Comparison of ENCODE assay signal across 14 cellular contexts in the genomic region with DNA sequence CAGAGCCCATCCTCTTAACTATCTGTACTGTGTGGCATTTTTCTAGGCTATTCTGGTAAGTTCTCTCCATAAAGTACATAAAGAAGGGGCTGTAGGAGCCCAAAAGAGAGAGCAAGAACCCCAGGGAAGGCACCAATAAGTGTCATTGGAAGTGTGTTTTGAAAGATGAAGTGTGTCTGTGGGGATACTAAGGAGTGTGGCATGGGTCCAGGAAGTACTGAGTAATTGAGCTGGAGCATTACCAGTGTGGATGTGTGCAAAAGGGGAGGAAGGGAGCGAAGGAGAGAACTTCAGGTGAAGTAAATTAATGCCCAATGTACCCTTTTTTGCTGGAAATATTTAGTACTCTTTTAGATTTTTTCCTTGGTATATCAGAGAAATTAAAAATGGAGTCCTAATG.
DNase-seq lines count a peak whose midpoint lies in the region; TF ChIP-seq lines count a peak whose summit lies in the region.
"Had no signal": no experiment of that assay in that cellular context is flagged by ENCODE, and none has a peak within 500 bp of the region (broad histone marks: within the 10 kb centered on the region; RNA-seq: fewer than 3 reads in every experiment).

No MANE protein-coding gene starts in this region.

- peak overlapping the region; percentile 14 for H3K27ac ChIP-seq in effector memory CD4-positive, alpha-beta T cell (ENCODE audit: insufficient read depth, low read length, poor library complexity, severe bottlenecking)
- no peak overlapping the region for H3K27ac ChIP-seq in neural progenitor cell
- H3K27ac ChIP-seq: colonic mucosa, tibial artery had no signal

- DNase-seq in Daoy (ENCODE audit: low read depth) (peak; percentile 70), NCI-H69 (lab: John Stamatoyannopoulos, UW) (peak; percentile 39), neural progenitor cell (ENCODE audit: low spot score) (no peak), islet precursor cell (no peak), KG1 (lab: John Stamatoyannopoulos, UW) (no peak), NCI-H1417 treated with DMSO at 0.1 percent for 48 hours (lab: John Stamatoyannopoulos, UW) (no peak), SKM-1 (lab: John Stamatoyannopoulos, UW; ENCODE audit: unreplicated experiment) (no peak)
- no peak for DNase-seq in effector memory CD4-positive, alpha-beta T cell
- DNase-seq: activated CD4-positive, CD25-positive, alpha-beta regulatory T cell; colonic mucosa; left colon; NCI-H524; small intestine had no signal

- H3K9me3 Mint-ChIP-seq in neural progenitor cell: no peaks in the 10 kb centered on the region

- H3K27me3 ChIP-seq in effector memory CD4-positive, alpha-beta T cell (replicated peaks; ENCODE audit: control insufficient read depth, insufficient read depth, low read length, poor library complexity, severe bottlenecking): no peaks in the 10 kb centered on the region
- no peaks in the 10 kb centered on the region for H3K27me3 ChIP-seq in neural progenitor cell
- H3K27me3 ChIP-seq: colonic mucosa, tibial artery had no signal

- H4K20me1 ChIP-seq in neural progenitor cell (ENCODE audit: low read depth): no peaks in the 10 kb centered on the region

- H3K4me3 Mint-ChIP-seq in neural progenitor cell: no peak overlapping the region

- no peak overlapping the region for H3K9ac ChIP-seq in neural progenitor cell

- no peak overlapping the region for H3K4me2 ChIP-seq in neural progenitor cell

- no peak for TF ChIP-seq CTCF in neural progenitor cell (IDR thresholded peaks at IDR 0.05)

- no peaks in the 10 kb centered on the region for H3F3A ChIP-seq in neural progenitor cell (ENCODE audit: low read depth)

- peaks cover 4% of the 10 kb centered on the region for H3K36me3 Mint-ChIP-seq in neural progenitor cell

- no peaks in the 10 kb centered on the region for H3K4me1 Mint-ChIP-seq in neural progenitor cell

- H3K27me3 Mint-ChIP-seq in neural progenitor cell (ENCODE audit: insufficient read depth, low read depth): no peaks in the 10 kb centered on the region

- H3K4me1 ChIP-seq in effector memory CD4-positive, alpha-beta T cell (ENCODE audit: control insufficient read depth, insufficient read depth, low read length, poor library complexity, severe bottlenecking): peaks cover 23% of the 10 kb centered on the region
- H3K4me1 ChIP-seq in neural progenitor cell: no peaks in the 10 kb centered on the region
- H3K4me1 ChIP-seq: colonic mucosa had no signal

- no peak overlapping the region for H2AFZ ChIP-seq in neural progenitor cell (replicated peaks)

- H3K27ac Mint-ChIP-seq in neural progenitor cell: peak overlapping the region; percentile 9

- H3K9me3 ChIP-seq in effector memory CD4-positive, alpha-beta T cell (ENCODE audit: control insufficient read depth, low read length): no peaks in the 10 kb centered on the region
- no peaks in the 10 kb centered on the region for H3K9me3 ChIP-seq in neural progenitor cell (ENCODE audit: low read depth)
- H3K9me3 ChIP-seq: colonic mucosa, tibial artery had no signal

- H3K79me2 ChIP-seq in neural progenitor cell (ENCODE audit: low read depth): peaks cover 8% of the 10 kb centered on the region

- no peak overlapping the region for H3K4me3 ChIP-seq in effector memory CD4-positive, alpha-beta T cell (ENCODE audit: insufficient read depth, low read depth, low read length, poor library complexity, severe bottlenecking)
- H3K4me3 ChIP-seq in neural progenitor cell: no peak overlapping the region
- H3K4me3 ChIP-seq: colonic mucosa, tibial artery had no signal

- H3K36me3 ChIP-seq in effector memory CD4-positive, alpha-beta T cell (ENCODE audit: control insufficient read depth, insufficient read depth, low read length): peaks cover 28% of the 10 kb centered on the region
- no peaks in the 10 kb centered on the region for H3K36me3 ChIP-seq in neural progenitor cell
- H3K36me3 ChIP-seq: colonic mucosa, tibial artery had no signal

Comparison
In these comparisons a context has a peak if more than half of its experiments do, and no peak if none do; other contexts are left out.
1. DNase-seq: peak in Daoy (single experiment) and NCI-H69 (single experiment); none in effector memory CD4-positive, alpha-beta T cell (0 of 3), neural progenitor cell (single experiment), islet precursor cell (single experiment), KG1 (single experiment), NCI-H1417 treated with DMSO at 0.1 percent for 48 hours (single experiment) and SKM-1 (single experiment).